ENCODE assay signal across 9 cellular contexts in genomic region chr10:32983333-32983909, GRCh38. TPM values are rescaled to one million over a fixed set of nuclear protein-coding genes. Genes with fewer than 3 reads are reported as not detected.
A peak's percentile ranks its signal among the peaks of the same experiment; 100 is the strongest.
DNase-seq lines count a peak whose midpoint lies in the region; ATAC-seq and TF ChIP-seq lines count a peak whose summit lies in the region.
"Had no signal": no experiment of that assay in that cellular context is flagged by ENCODE, and none has a peak within 500 bp of the region (broad histone marks: within the 10 kb centered on the region; RNA-seq: fewer than 3 reads in every experiment).

No MANE protein-coding gene starts in this region.

- H3K4me3 ChIP-seq in endocrine pancreas (ENCODE audit: control insufficient read depth, insufficient read depth, low read length) (peak overlapping the region; percentile 1), psoas muscle (no peak overlapping the region)

- no peak overlapping the region for H3K27ac ChIP-seq in psoas muscle

- ATAC-seq in omental fat pad (ENCODE audit: low FRiP score), result peak; percentile 58
- no peak for ATAC-seq in psoas muscle
- no peak for ATAC-seq in esophagus mucosa

- no peaks in the 10 kb centered on the region for H3K36me3 ChIP-seq in endocrine pancreas (ENCODE audit: control insufficient read depth, insufficient read depth, low read length)
- no peaks in the 10 kb centered on the region for H3K36me3 ChIP-seq in psoas muscle (ENCODE audit: insufficient read depth in 1 of 2, low read depth in 1 of 2)

- peaks cover 12% of the 10 kb centered on the region for H3K4me1 ChIP-seq in endocrine pancreas (ENCODE audit: control insufficient read depth, insufficient read depth, low read length)
- peaks cover 8% of the 10 kb centered on the region for H3K4me1 ChIP-seq in psoas muscle

- H3K9me3 ChIP-seq in endocrine pancreas (ENCODE audit: control insufficient read depth, low read length), result no peaks in the 10 kb centered on the region
- H3K9me3 ChIP-seq in psoas muscle, result no peaks in the 10 kb centered on the region

- intact Hi-C loops in psoas muscle (cut with DNase I), result no loop called here

- no peaks in the 10 kb centered on the region for H3K27me3 ChIP-seq in endocrine pancreas (ENCODE audit: control insufficient read depth, insufficient read depth, low read length)
- H3K27me3 ChIP-seq in psoas muscle (ENCODE audit: insufficient read depth in 3 of 3, low read length in 2 of 3), result no peaks in the 10 kb centered on the region

- 65 to 73% (median 67%) methylated on average over 3 of the region's 3 CpGs for WGBS in psoas muscle, 3 donors

- H3K9ac ChIP-seq in endocrine pancreas (ENCODE audit: control insufficient read depth, insufficient read depth, low read length), result no peak overlapping the region

- DNase-seq in Daoy (ENCODE audit: low read depth) (peak; percentile 92), NCI-H460 (ENCODE audit: extremely low read depth, low read depth) (peak; percentile 67), omental fat pad (ENCODE audit: low spot score) (no peak), NCI-H2227 treated with DMSO at 0.1 percent for 48 hours (lab: John Stamatoyannopoulos, UW) (no peak), psoas muscle (no peak), GM20000 (ENCODE audit: low spot score) (no peak)
- DNase-seq: NCI-H524 had no signal

- TF ChIP-seq CTCF in omental fat pad (IDR thresholded peaks at IDR 0.05), result no peak
- TF ChIP-seq CTCF in psoas muscle (IDR thresholded peaks at IDR 0.05), result no peak
- no peak for TF ChIP-seq CTCF in GM20000 (IDR thresholded peaks at IDR 0.05; ENCODE audit: extremely low read depth, missing control alignments)

RNA-seq across cellular contexts. Expression of gene ITGB1, which starts 25.4 kb away (rescaled TPM):
- total RNA-seq in Daoy (2014; rRNA removed; shearing (Covaris generic)), result 534 and 586 TPM in 2 replicates
- 611 and 693 TPM in 2 replicates for total RNA-seq in NCI-H460 (2014; rRNA removed; shearing (Covaris generic))
- 555 and 788 TPM in 2 replicates for polyA plus RNA-seq in NCI-H460 (2014; cell fraction: nucleus; rRNA removed)
- total RNA-seq in omental fat pad (100 to 1,000 TPM; 527 to 873 (median 677) TPM), psoas muscle (100 to 1,000 TPM; 222 to 485 (median 241) TPM), esophagus mucosa (102 TPM)
- polyA plus RNA-seq in psoas muscle, result 100 to 1,000 TPM; 215 to 569 (median 259) TPM

Comparison
In these comparisons a context has a peak if more than half of its experiments do, and no peak if none do; other contexts are left out.
1. DNase-seq: peak in Daoy (single experiment) and NCI-H460 (single experiment); none in omental fat pad (single experiment), NCI-H2227 treated with DMSO at 0.1 percent for 48 hours (single experiment), psoas muscle (0 of 2) and GM20000 (single experiment).